In genomic region chr9:136541179-136541578, GRCh38 we compare ENCODE assay signal across 10 cellular contexts. TPM values are rescaled to one million over a fixed set of nuclear protein-coding genes. Genes with fewer than 3 reads are reported as not detected.
DNase-seq lines count a peak whose midpoint lies in the region; ATAC-seq and TF ChIP-seq lines count a peak whose summit lies in the region.
"Had no signal": no experiment of that assay in that cellular context is flagged by ENCODE, and none has a peak within 500 bp of the region (broad histone marks: within the 10 kb centered on the region; RNA-seq: fewer than 3 reads in every experiment).

No MANE protein-coding gene starts in this region.

- TF ChIP-seq CTCF in heart right ventricle (IDR thresholded peaks at IDR 0.05) (no peak), right lobe of liver (IDR thresholded peaks at IDR 0.05) (no peak), tibial nerve (IDR thresholded peaks at IDR 0.05) (no peak)

- H3K27ac ChIP-seq in heart right ventricle (peak overlapping the region; percentile 18 to 100 (median 88)), right lobe of liver (peak overlapping the region in 2 of 3 donors; percentile 14 to 85), tibial nerve (peak overlapping the region; percentile 31 to 98 (median 86))

- H3K36me3 Mint-ChIP-seq in activated naive CD8-positive, alpha-beta T cell treated with anti-CD3 and anti-CD28 coated beads, Interleukin-2, amount 10 ng/mL, durations not matched to agents 7 days and 5 days = peaks cover 10% of the 10 kb centered on the region

- TF ChIP-seq POLR2A in right lobe of liver (IDR thresholded peaks at IDR 0.05) = no peak
- TF ChIP-seq POLR2A in tibial nerve (IDR thresholded peaks at IDR 0.05) = no peak

- peaks cover 39% of the 10 kb centered on the region for H3K4me1 Mint-ChIP-seq in activated naive CD8-positive, alpha-beta T cell treated with anti-CD3 and anti-CD28 coated beads, Interleukin-2, amount 10 ng/mL, durations not matched to agents 7 days and 5 days

- intact Hi-C loops in heart right ventricle (cut with DNase I) (loop anchor here in 7 of 10 donors (5.0 to 10.0 kb wide), 7 partner anchors 34 to 86 kb away; partner anchors contain the start of gene SEC16A (in 1 of the 7)), left ventricle myocardium superior (cut with micrococcal nuclease) (no loop called here), right lobe of liver (cut with DNase I) (loop anchor here (10.0 kb wide), 2 partner anchors 46 to 84 kb away; no protein-coding TSS in a partner anchor)

- no peaks in the 10 kb centered on the region for H3K27me3 Mint-ChIP-seq in activated naive CD8-positive, alpha-beta T cell treated with anti-CD3 and anti-CD28 coated beads, Interleukin-2, amount 10 ng/mL, durations not matched to agents 7 days and 5 days

- H3K9me3 Mint-ChIP-seq in activated naive CD8-positive, alpha-beta T cell treated with anti-CD3 and anti-CD28 coated beads, Interleukin-2, amount 10 ng/mL, durations not matched to agents 7 days and 5 days = no peaks in the 10 kb centered on the region

- 70 to 83% methylated on average over 9 of the region's 9 CpGs for WGBS in heart right ventricle, 2 donors
- WGBS in right lobe of liver (ENCODE audit: insufficient coverage, low coverage, low lambda C conversion rate, missing lambda C conversion rate) = 71% methylated on average over 2 of the region's 9 CpGs
- WGBS in tibial nerve, 2 donors = 52 to 54% methylated on average over 9 of the region's 9 CpGs

- POLR2A ChIA-PET in activated naive CD8-positive, alpha-beta T cell treated with anti-CD3 and anti-CD28 coated beads, Interleukin-2, amount 10 ng/mL, durations not matched to agents 7 days and 5 days (lab: Charles Lee) = interaction anchor here (0.6 to 4.1 kb wide), 3 partner anchors 8 to 274 kb away, joined by 3 to 22 read pairs (median 18); no protein-coding TSS in a partner anchor

- H3K4me1 ChIP-seq in heart right ventricle (peaks cover 36 to 88% (median 79%) of the 10 kb centered on the region in 9 donors), right lobe of liver (peaks cover 0 to 24% (median 6%) of the 10 kb centered on the region in 4 donors), tibial nerve (peaks cover 0 to 85% (median 72%) of the 10 kb centered on the region in 4 donors)

- H3K36me3 ChIP-seq in heart right ventricle = peaks cover 0 to 56% (median 8%) of the 10 kb centered on the region in 9 donors
- H3K36me3 ChIP-seq in right lobe of liver = peaks cover 0 to 5% (median 0%) of the 10 kb centered on the region in 4 donors
- peaks cover 0 to 19% (median 0%) of the 10 kb centered on the region in 3 donors for H3K36me3 ChIP-seq in tibial nerve
- H3K36me3 ChIP-seq: MG63 had no signal

- H3K4me3 ChIP-seq in heart right ventricle (peak overlapping the region in 6 of 10 donors; percentile 13 to 97 (median 96)), right lobe of liver (no peak overlapping the region), tibial nerve (no peak overlapping the region)
- H3K4me3 ChIP-seq: MG63 had no signal

- no peak for DNase-seq in heart right ventricle
- DNase-seq in left ventricle myocardium superior = no peak
- no peak for DNase-seq in activated naive CD8-positive, alpha-beta T cell treated with anti-CD3 and anti-CD28 coated beads, Interleukin-2, amount 10 ng/mL, durations not matched to agents 7 days and 5 days
- DNase-seq in right lobe of liver = no peak
- DNase-seq in tibial nerve (ENCODE audit: low spot score in 2 of 2) = no peak
- DNase-seq in NCI-H2029 (lab: John Stamatoyannopoulos, UW) = no peak
- DNase-seq: MG63, occipital lobe had no signal

- H3K9me3 ChIP-seq in heart right ventricle (no peaks in the 10 kb centered on the region), right lobe of liver (no peaks in the 10 kb centered on the region), tibial nerve (no peaks in the 10 kb centered on the region)
- H3K9me3 ChIP-seq: MG63 had no signal

- H3K27me3 ChIP-seq in heart right ventricle (no peaks in the 10 kb centered on the region), right lobe of liver (no peaks in the 10 kb centered on the region), tibial nerve (no peaks in the 10 kb centered on the region)
- H3K27me3 ChIP-seq: MG63 had no signal

- no peak overlapping the region for H3K4me3 Mint-ChIP-seq in activated naive CD8-positive, alpha-beta T cell treated with anti-CD3 and anti-CD28 coated beads, Interleukin-2, amount 10 ng/mL, durations not matched to agents 7 days and 5 days

- TF ChIP-seq EP300 in tibial nerve (IDR thresholded peaks at IDR 0.05) = no peak

- peak overlapping the region; percentile 98 for H3K27ac Mint-ChIP-seq in activated naive CD8-positive, alpha-beta T cell treated with anti-CD3 and anti-CD28 coated beads, Interleukin-2, amount 10 ng/mL, durations not matched to agents 7 days and 5 days

- ATAC-seq in heart right ventricle = no peak
- no peak for ATAC-seq in left ventricle myocardium superior
- ATAC-seq in activated naive CD8-positive, alpha-beta T cell treated with anti-CD3 and anti-CD28 coated beads, Interleukin-2, amount 10 ng/mL, durations not matched to agents 7 days and 5 days (ENCODE audit: low read depth) = no peak
- no peak for ATAC-seq in right lobe of liver
- no peak for ATAC-seq in HG03095 (IDR thresholded peaks at IDR 0.05; ENCODE audit: unreplicated experiment)
- ATAC-seq in SK-N-SH treated with all-trans-retinoic acid at 6 μM for 48 hours = no peak

TF ChIP-seq in SK-N-SH treated with all-trans-retinoic acid at 6 μM for 48 hours, 23 proteins besides CTCF, POLR2A, EP300 and RAD21:
- TF ChIP-seq TCF4 (CRISPR knock-in tag; IDR thresholded peaks at IDR 0.05; ENCODE audit: borderline replicate concordance) = no peak
- no peak for TF ChIP-seq SNAI2 (CRISPR knock-in tag; IDR thresholded peaks at IDR 0.05)
- TF ChIP-seq PATZ1 (CRISPR knock-in tag; IDR thresholded peaks at IDR 0.05; ENCODE audit: borderline replicate concordance) = no peak
- no peak for TF ChIP-seq PPARA (CRISPR knock-in tag; IDR thresholded peaks at IDR 0.05; ENCODE audit: borderline replicate concordance)
- no peak for TF ChIP-seq TOX (CRISPR knock-in tag; IDR thresholded peaks at IDR 0.05; ENCODE audit: borderline replicate concordance)
- TF ChIP-seq CREB5 (CRISPR knock-in tag; IDR thresholded peaks at IDR 0.05; ENCODE audit: low read depth) = no peak
- TF ChIP-seq ZNF8 (CRISPR knock-in tag; IDR thresholded peaks at IDR 0.05) = no peak
- no peak for TF ChIP-seq ESRRG (CRISPR knock-in tag; IDR thresholded peaks at IDR 0.05)
- TF ChIP-seq BACH2 (CRISPR knock-in tag; IDR thresholded peaks at IDR 0.05; ENCODE audit: borderline replicate concordance) = no peak
- no peak for TF ChIP-seq POU6F1 (CRISPR knock-in tag; IDR thresholded peaks at IDR 0.05; ENCODE audit: borderline replicate concordance, low read depth)
- TF ChIP-seq GLIS3 (CRISPR knock-in tag; IDR thresholded peaks at IDR 0.05) = no peak

RNA-seq across cellular contexts. Expression of gene NOTCH1, which starts 4.7 kb away (rescaled TPM):
- total RNA-seq in heart right ventricle = 10 to 100 TPM; 12.0 to 27.0 (median 21.8) TPM
- polyA plus RNA-seq in heart right ventricle = 10 to 100 TPM in 1 of 2 donors, 1 to 10 TPM in 1; 7.3 to 14.5 TPM
- 15.4 TPM for total RNA-seq in left ventricle myocardium superior
- 10 to 100 TPM; 67.0 to 70.2 TPM for total RNA-seq in activated naive CD8-positive, alpha-beta T cell treated with anti-CD3 and anti-CD28 coated beads, Interleukin-2, amount 10 ng/mL, durations not matched to agents 7 days and 5 days
- 10 to 100 TPM; 17.4 to 26.2 (median 19.3) TPM for total RNA-seq in right lobe of liver
- total RNA-seq in tibial nerve = 10 to 100 TPM; 29.3 to 65.4 (median 41.5) TPM

RNA-seq across cellular contexts. Expression of gene SEC16A, which starts 58.3 kb away (rescaled TPM):
- total RNA-seq in heart right ventricle (10 to 100 TPM; 21.9 to 35.9 (median 28.6) TPM), left ventricle myocardium superior (23.2 TPM), right lobe of liver (100 to 1,000 TPM in 2 of 6 experiments, 10 to 100 TPM in 4; 46.9 to 108 (median 72.0) TPM), tibial nerve (10 to 100 TPM; 45.8 to 67.5 (median 47.9) TPM)
- polyA plus RNA-seq in heart right ventricle = 10 to 100 TPM; 24.4 to 35.6 TPM
- total RNA-seq in activated naive CD8-positive, alpha-beta T cell treated with anti-CD3 and anti-CD28 coated beads, Interleukin-2, amount 10 ng/mL, durations not matched to agents 7 days and 5 days = 10 to 100 TPM; 88.0 to 90.2 TPM

Comparison
In these comparisons a context has a peak if more than half of its experiments do, and no peak if none do; other contexts are left out.
1. H3K4me3 ChIP-seq: peak in heart right ventricle (6 of 10); none in right lobe of liver (0 of 3) and tibial nerve (0 of 4).
2. Peak in every context shown above with its lines, with median percentiles within 50 percentile points of each other: H3K27ac ChIP-seq.